In the genomic region with DNA sequence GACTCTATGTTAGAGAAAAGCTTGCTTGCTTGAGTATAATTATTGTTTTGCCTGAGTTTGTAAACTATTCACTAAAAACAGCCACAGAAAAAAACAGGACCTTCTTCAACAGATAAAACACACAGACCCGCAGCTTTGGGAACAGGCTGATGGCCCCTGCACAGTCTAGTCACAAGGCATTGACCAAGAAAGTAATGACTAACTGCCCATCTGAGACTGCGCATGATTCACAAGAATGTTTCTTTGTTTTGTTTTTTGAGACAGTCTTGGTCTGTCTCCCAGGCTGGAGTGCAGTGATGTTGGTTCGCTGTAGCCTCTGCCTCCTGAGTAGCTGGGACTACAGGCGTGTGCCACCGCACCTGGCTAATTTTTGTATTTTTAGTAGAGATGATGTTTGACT, we compare ENCODE assay signal across 1 cellular context.
TF ChIP-seq lines count a peak whose summit lies in the region.

No MANE protein-coding gene starts in this region.

TF ChIP-seq in GM23338, 12 proteins besides CTCF, POLR2A, EP300 and RAD21:
- TF ChIP-seq, protein P1, sequence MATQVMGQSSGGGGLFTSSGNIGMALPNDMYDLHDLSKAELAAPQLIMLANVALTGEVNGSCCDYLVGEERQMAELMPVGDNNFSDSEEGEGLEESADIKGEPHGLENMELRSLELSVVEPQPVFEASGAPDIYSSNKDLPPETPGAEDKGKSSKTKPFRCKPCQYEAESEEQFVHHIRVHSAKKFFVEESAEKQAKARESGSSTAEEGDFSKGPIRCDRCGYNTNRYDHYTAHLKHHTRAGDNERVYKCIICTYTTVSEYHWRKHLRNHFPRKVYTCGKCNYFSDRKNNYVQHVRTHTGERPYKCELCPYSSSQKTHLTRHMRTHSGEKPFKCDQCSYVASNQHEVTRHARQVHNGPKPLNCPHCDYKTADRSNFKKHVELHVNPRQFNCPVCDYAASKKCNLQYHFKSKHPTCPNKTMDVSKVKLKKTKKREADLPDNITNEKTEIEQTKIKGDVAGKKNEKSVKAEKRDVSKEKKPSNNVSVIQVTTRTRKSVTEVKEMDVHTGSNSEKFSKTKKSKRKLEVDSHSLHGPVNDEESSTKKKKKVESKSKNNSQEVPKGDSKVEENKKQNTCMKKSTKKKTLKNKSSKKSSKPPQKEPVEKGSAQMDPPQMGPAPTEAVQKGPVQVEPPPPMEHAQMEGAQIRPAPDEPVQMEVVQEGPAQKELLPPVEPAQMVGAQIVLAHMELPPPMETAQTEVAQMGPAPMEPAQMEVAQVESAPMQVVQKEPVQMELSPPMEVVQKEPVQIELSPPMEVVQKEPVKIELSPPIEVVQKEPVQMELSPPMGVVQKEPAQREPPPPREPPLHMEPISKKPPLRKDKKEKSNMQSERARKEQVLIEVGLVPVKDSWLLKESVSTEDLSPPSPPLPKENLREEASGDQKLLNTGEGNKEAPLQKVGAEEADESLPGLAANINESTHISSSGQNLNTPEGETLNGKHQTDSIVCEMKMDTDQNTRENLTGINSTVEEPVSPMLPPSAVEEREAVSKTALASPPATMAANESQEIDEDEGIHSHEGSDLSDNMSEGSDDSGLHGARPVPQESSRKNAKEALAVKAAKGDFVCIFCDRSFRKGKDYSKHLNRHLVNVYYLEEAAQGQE (IDR thresholded peaks at IDR 0.05; ENCODE audit: unreplicated experiment) = no peak
- TF ChIP-seq EZH2phosphoT487 (IDR thresholded peaks at IDR 0.05; ENCODE audit: unreplicated experiment) = no peak
TF ChIP-seq in GM23338: peak in this region for 0.
